8 cellular contexts compared by ENCODE assay signal in the genomic region with DNA sequence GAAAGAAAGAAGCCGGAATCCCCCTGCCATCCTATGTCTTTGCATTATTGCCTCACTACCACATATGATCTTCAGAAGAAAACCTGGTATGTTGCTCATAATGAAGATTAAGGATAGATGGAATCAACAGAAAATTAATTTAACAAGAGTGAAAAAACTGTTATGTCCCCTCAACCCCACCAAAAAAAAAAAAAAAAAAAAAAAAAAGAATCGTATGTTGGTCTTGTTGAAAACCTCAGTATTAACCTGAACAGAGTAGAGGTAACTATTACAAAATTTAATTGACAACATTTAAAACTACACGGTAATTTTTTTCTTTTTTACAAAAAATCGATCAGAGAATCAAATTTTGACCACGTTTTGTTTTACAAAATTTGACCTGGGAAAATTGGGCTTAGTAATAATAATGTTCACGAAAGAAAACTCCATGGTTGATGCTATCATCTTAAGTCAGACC. TPM values are rescaled to one million over a fixed set of nuclear protein-coding genes. Genes with fewer than 3 reads are reported as not detected.
DNase-seq lines count a peak whose midpoint lies in the region; ATAC-seq, FAIRE-seq and TF ChIP-seq lines count a peak whose summit lies in the region.

No MANE protein-coding gene starts in this region.

- TF ChIP-seq CTCF in left ventricle myocardium inferior (IDR thresholded peaks at IDR 0.05; ENCODE audit: borderline replicate concordance) (peak; percentile 0), bronchial epithelial cell (IDR thresholded peaks at IDR 0.05; ENCODE audit: insufficient read depth, low read length, severe bottlenecking) (no peak)

- H3K27me3 ChIP-seq in left ventricle myocardium inferior (ENCODE audit: low read depth) (no peaks in the 10 kb centered on the region), bronchial epithelial cell (ENCODE audit: control insufficient read depth, insufficient read depth, low read length) (no peaks in the 10 kb centered on the region), mononuclear cell (ENCODE audit: insufficient read depth, low read length) (no peaks in the 10 kb centered on the region), aorta (ENCODE audit: control insufficient read depth in 1 of 2, insufficient read depth in 2 of 2, low read length in 1 of 2) (no peaks in the 10 kb centered on the region)

- H3K27ac ChIP-seq in left ventricle myocardium inferior (replicated peaks), result peak overlapping the region; percentile 98
- H3K27ac ChIP-seq in aorta (ENCODE audit: low read depth in 1 of 2, low read length in 2 of 2), result peak overlapping the region; percentile 37 to 95

- ATAC-seq in left cardiac atrium, result no peak
- no peak for ATAC-seq in aorta (ENCODE audit: low FRiP score)
- ATAC-seq in HG03045 (IDR thresholded peaks at IDR 0.05; ENCODE audit: unreplicated experiment), result no peak
- ATAC-seq in HG02973 (IDR thresholded peaks at IDR 0.05; ENCODE audit: unreplicated experiment), result no peak

- H3K4me1 ChIP-seq in left ventricle myocardium inferior, result peaks cover 52% of the 10 kb centered on the region
- H3K4me1 ChIP-seq in mononuclear cell (ENCODE audit: insufficient read depth, low read length), result peaks cover 30% of the 10 kb centered on the region
- H3K4me1 ChIP-seq in aorta (ENCODE audit: control insufficient read depth in 1 of 2, insufficient read depth in 2 of 2, low read length in 2 of 2), result no peaks in the 10 kb centered on the region

- intact Hi-C loops in left ventricle myocardium inferior (cut with micrococcal nuclease) (loop anchor here (5.0 kb wide), 1 partner anchor 110 kb away; no protein-coding TSS in a partner anchor), left cardiac atrium (cut with DNase I) (loop anchor here (5.0 kb wide), 2 partner anchors 100 to 170 kb away; no protein-coding TSS in a partner anchor), aorta (cut with DNase I) (loop anchor here in 1 of 2 donors (5.0 kb wide), 1 partner anchor 105 kb away; no protein-coding TSS in a partner anchor)

- DNase-seq in left ventricle myocardium inferior (no peak), left cardiac atrium (no peak), bronchial epithelial cell (ENCODE audit: low read depth) (no peak), aorta (no peak), GF-D8 (lab: John Stamatoyannopoulos, UW) (no peak)

- FAIRE-seq in bronchial epithelial cell (lab: Jason Lieb, UNC), result no peak

- H3K9me3 ChIP-seq in left ventricle myocardium inferior (replicated peaks) (no peaks in the 10 kb centered on the region), mononuclear cell (ENCODE audit: low read depth, low read length) (no peaks in the 10 kb centered on the region), aorta (ENCODE audit: control insufficient read depth, low read length) (no peaks in the 10 kb centered on the region)

- H3K4me3 ChIP-seq in left ventricle myocardium inferior (peak overlapping the region; percentile 91), bronchial epithelial cell (ENCODE audit: low read depth, low read length) (peak overlapping the region; percentile 89), mononuclear cell (ENCODE audit: low read length) (peak overlapping the region; percentile 99), aorta (ENCODE audit: low read length in 2 of 2) (peak overlapping the region; percentile 32 to 70)

- WGBS in aorta, 2 donors, result 25 to 29% methylated on average over 6 of the region's 6 CpGs

- peaks cover 24% of the 10 kb centered on the region for H3K36me3 ChIP-seq in left ventricle myocardium inferior
- H3K36me3 ChIP-seq in bronchial epithelial cell (ENCODE audit: control insufficient read depth, insufficient read depth, low read length), result peaks cover 4% of the 10 kb centered on the region
- H3K36me3 ChIP-seq in aorta (ENCODE audit: control insufficient read depth in 1 of 2, insufficient read depth in 2 of 2, low read length in 1 of 2), result no peaks in the 10 kb centered on the region

RNA-seq across cellular contexts. Expression of a gene that starts 0.8 kb away (rescaled TPM):
- total RNA-seq in left ventricle myocardium inferior, result 180 TPM
- total RNA-seq in left cardiac atrium, result 100 to 1,000 TPM; 212 to 342 TPM
- 518 and 682 TPM in 2 replicates for total RNA-seq in bronchial epithelial cell
- total RNA-seq in mononuclear cell, result 249 TPM
- 100 to 1,000 TPM; 226 to 242 TPM for total RNA-seq in aorta
- polyA plus RNA-seq in aorta, result 100 to 1,000 TPM; 100 to 103 TPM

RNA-seq across cellular contexts. Expression of a gene that starts 29.2 kb away (rescaled TPM):
- total RNA-seq in left ventricle myocardium inferior, result 22.8 TPM
- total RNA-seq in left cardiac atrium, result 10 to 100 TPM; 14.1 to 17.3 TPM
- total RNA-seq in bronchial epithelial cell, result 9.2 and 29.1 TPM in 2 replicates
- not detected for total RNA-seq in mononuclear cell
- 10 to 100 TPM in 1 of 2 donors, 1 to 10 TPM in 1; 9.7 to 18.0 TPM for total RNA-seq in aorta
- polyA plus RNA-seq in aorta, result 1 to 10 TPM; 2.7 to 8.8 TPM

Comparison
In these comparisons a context has a peak if more than half of its experiments do, and no peak if none do; other contexts are left out.
1. RNA of a gene that starts 29.2 kb away (total RNA-seq): 22.8 TPM in left ventricle myocardium inferior (single experiment), 9.7 to 18.0 TPM in aorta, 14.1 to 17.3 TPM in left cardiac atrium and 9.2 to 29.1 TPM in bronchial epithelial cell; not detected in mononuclear cell (single experiment); every median in the first group is over 10 times any median in the second.
2. Peak in every context shown above with its lines, with median percentiles within 50 percentile points of each other: H3K4me3 ChIP-seq.